ENCODE assay signal across 15 cellular contexts in genomic region chr17:55625516-55625915, GRCh38.
DNase-seq lines count a peak whose midpoint lies in the region; ATAC-seq and TF ChIP-seq lines count a peak whose summit lies in the region.
"Had no signal": no experiment of that assay in that cellular context is flagged by ENCODE, and none has a peak within 500 bp of the region (broad histone marks: within the 10 kb centered on the region; RNA-seq: fewer than 3 reads in every experiment).

No MANE protein-coding gene starts in this region.

- H3K9me3 Mint-ChIP-seq in activated CD4-positive, alpha-beta T cell treated with anti-CD3 and anti-CD28 coated beads for 36 hours (ENCODE audit: low read depth): no peaks in the 10 kb centered on the region

- H3K4me1 Mint-ChIP-seq in activated CD4-positive, alpha-beta T cell treated with anti-CD3 and anti-CD28 coated beads for 36 hours: peaks cover 16% of the 10 kb centered on the region

- H3K4me3 Mint-ChIP-seq in activated CD4-positive, alpha-beta T cell treated with anti-CD3 and anti-CD28 coated beads for 36 hours: no peak overlapping the region

- H3K27me3 ChIP-seq in lower lobe of right lung (ENCODE audit: low read depth): no peaks in the 10 kb centered on the region
- H3K27me3 ChIP-seq: ovary had no signal

- H3K4me1 ChIP-seq in lower lobe of right lung: peaks cover 23% of the 10 kb centered on the region

- CTCF ChIA-PET in activated CD4-positive, alpha-beta T cell treated with anti-CD3 and anti-CD28 coated beads for 36 hours (lab: Charles Lee): interaction anchor here (1.2 kb wide), 1 partner anchor 97 kb away, joined by 3 read pairs; no protein-coding TSS in a partner anchor

- POLR2A ChIA-PET in activated CD4-positive, alpha-beta T cell treated with anti-CD3 and anti-CD28 coated beads for 36 hours (lab: Charles Lee): no interaction called here

- H3K36me3 ChIP-seq in lower lobe of right lung: no peaks in the 10 kb centered on the region
- H3K36me3 ChIP-seq: ovary had no signal

- H3K27me3 Mint-ChIP-seq in activated CD4-positive, alpha-beta T cell treated with anti-CD3 and anti-CD28 coated beads for 36 hours: peaks cover 32% of the 10 kb centered on the region

- intact Hi-C loops in activated CD4-positive, alpha-beta T cell treated with anti-CD3 and anti-CD28 coated beads for 36 hours (cut with DNase I, micrococcal nuclease): loop anchor here (1.0 to 2.0 kb wide), 2 partner anchors 49 to 109 kb away; no protein-coding TSS in a partner anchor
- intact Hi-C loops in lower lobe of right lung (cut with DNase I): no loop called here

- no peak overlapping the region for H3K4me3 ChIP-seq in lower lobe of right lung
- H3K4me3 ChIP-seq: coronary artery, ovary had no signal

- DNase-seq in activated CD4-positive, alpha-beta T cell treated with anti-CD3 and anti-CD28 coated beads for 36 hours: peak; percentile 47
- DNase-seq in activated CD4-positive, alpha-beta T cell treated with anti-CD3 and anti-CD28 coated beads for 4 hours: no peak
- no peak for DNase-seq in lower lobe of right lung
- no peak for DNase-seq in COR-L47 (lab: John Stamatoyannopoulos, UW)
- no peak for DNase-seq in NOMO-1 treated with dmso at 0.1 percent for 144 hours (lab: John Stamatoyannopoulos, UW; ENCODE audit: unreplicated experiment)
- DNase-seq in NCI-H187 treated with DMSO at 0.1 percent for 48 hours (lab: John Stamatoyannopoulos, UW): no peak
- DNase-seq: left cardiac atrium; ovary; stimulated activated CD4-positive, alpha-beta T cell treated with anti-CD3 and anti-CD28 coated beads, Interleukin-4, amount 100 ng/mL, for 4 hours had no signal

- peak; percentile 84 for ATAC-seq in activated CD4-positive, alpha-beta T cell treated with anti-CD3 and anti-CD28 coated beads for 36 hours
- ATAC-seq in GM21515 (IDR thresholded peaks at IDR 0.05; ENCODE audit: unreplicated experiment) (peak; percentile 76), HG03175 (IDR thresholded peaks at IDR 0.05; ENCODE audit: unreplicated experiment) (peak; percentile 67), lower lobe of right lung (no peak)
- ATAC-seq: HepG2, left cardiac atrium, Panc1 had no signal

- H3K36me3 Mint-ChIP-seq in activated CD4-positive, alpha-beta T cell treated with anti-CD3 and anti-CD28 coated beads for 36 hours (ENCODE audit: low read depth): no peaks in the 10 kb centered on the region

- H3K27ac ChIP-seq in lower lobe of right lung: peak overlapping the region; percentile 13
- H3K27ac ChIP-seq: coronary artery, VCaP had no signal

- H3K9me3 ChIP-seq in lower lobe of right lung: no peaks in the 10 kb centered on the region
- H3K9me3 ChIP-seq: ovary had no signal

- H3K27ac Mint-ChIP-seq in activated CD4-positive, alpha-beta T cell treated with anti-CD3 and anti-CD28 coated beads for 36 hours: no peak overlapping the region

- no peak for TF ChIP-seq CTCF in lower lobe of right lung (IDR thresholded peaks at IDR 0.05)

Comparison
In these comparisons a context has a peak if more than half of its experiments do, and no peak if none do; other contexts are left out.
1. ATAC-seq: peak in activated CD4-positive, alpha-beta T cell treated with anti-CD3 and anti-CD28 coated beads for 36 hours (single experiment), GM21515 (single experiment) and HG03175 (single experiment); none in lower lobe of right lung (0 of 2).